ENCODE assay signal across 1 cellular context in genomic region chr1:161530671-161531609, GRCh38.
A peak's percentile ranks its signal among the peaks of the same experiment; 100 is the strongest.
TF ChIP-seq lines count a peak whose summit lies in the region.

No MANE protein-coding gene starts in this region.

TF ChIP-seq in H1, 55 proteins besides CTCF, POLR2A, EP300 and RAD21:
- peak; percentile 99 for TF ChIP-seq TBP (IDR thresholded peaks at IDR 0.05; ENCODE audit: low read depth, low read length)
- TF ChIP-seq ASH2L (IDR thresholded peaks at IDR 0.05; ENCODE audit: low read length) = peak; percentile 97
- TF ChIP-seq CREB1 (IDR thresholded peaks at IDR 0.05) = 0 out of 2 replicates have a peak, but pooled peaks have one; percentile 35
- 0 out of 2 replicates have a peak, but pooled peaks have one; percentile 26 for TF ChIP-seq TAF1 (IDR thresholded peaks at IDR 0.05; ENCODE audit: low read depth, low read length)
- 0 out of 2 replicates have a peak, but pooled peaks have one; percentile 47 for TF ChIP-seq POU5F1 (IDR thresholded peaks at IDR 0.05; ENCODE audit: low read depth, low read length)
- TF ChIP-seq RBBP5 (IDR thresholded peaks at IDR 0.05; ENCODE audit: borderline replicate concordance, low read depth, low read length) = peak; percentile 86; the same call in 1 of the 2 replicates
- peak; percentile 55; the same call in 1 of the 2 replicates for TF ChIP-seq MAFK (IDR thresholded peaks at IDR 0.05; ENCODE audit: low read depth, low read length)
- TF ChIP-seq TEAD4 (IDR thresholded peaks at IDR 0.05; ENCODE audit: low read depth, low read length) = 0 out of 2 replicates have a peak, but pooled peaks have one; percentile 44
- TF ChIP-seq CEBPB (IDR thresholded peaks at IDR 0.05; ENCODE audit: low read depth, low read length) = 0 out of 2 replicates have a peak, but pooled peaks have one; percentile 22
